In genomic region chr6:36126553-36127458, GRCh38 we compare ENCODE assay signal across 11 cellular contexts. TPM values are rescaled to one million over a fixed set of nuclear protein-coding genes. Genes with fewer than 3 reads are reported as not detected.
DNase-seq lines count a peak whose midpoint lies in the region; ATAC-seq and TF ChIP-seq lines count a peak whose summit lies in the region.
"Had no signal": no experiment of that assay in that cellular context is flagged by ENCODE, and none has a peak within 500 bp of the region (broad histone marks: within the 10 kb centered on the region; RNA-seq: fewer than 3 reads in every experiment).

No MANE protein-coding gene starts in this region.

- H3K4me1 ChIP-seq in upper lobe of right lung: peaks cover 43% of the 10 kb centered on the region

- no peaks in the 10 kb centered on the region for H3K27me3 ChIP-seq in upper lobe of right lung

- intact Hi-C loops in upper lobe of right lung (cut with DNase I): no loop called here

- H3K36me3 ChIP-seq in upper lobe of right lung: no peaks in the 10 kb centered on the region

- H3K36me3 Mint-ChIP-seq in T-helper 17 cell (ENCODE audit: low read depth): no peaks in the 10 kb centered on the region

- TF ChIP-seq CTCF in fibroblast of pulmonary artery (IDR thresholded peaks at IDR 0.05; ENCODE audit: low read length, missing control alignments) (no peak), upper lobe of right lung (IDR thresholded peaks at IDR 0.05) (no peak)

- peaks cover 46% of the 10 kb centered on the region for H3K4me1 Mint-ChIP-seq in T-helper 17 cell

- no peaks in the 10 kb centered on the region for H3K9me3 ChIP-seq in T-helper 17 cell (ENCODE audit: control insufficient read depth, low read length, poor library complexity, severe bottlenecking)
- H3K9me3 ChIP-seq in upper lobe of right lung: no peaks in the 10 kb centered on the region

- H3K27ac ChIP-seq in upper lobe of right lung: peak overlapping the region; percentile 43

- DNase-seq in stimulated activated CD4-positive, alpha-beta T cell treated with anti-CD3 and anti-CD28 coated beads, Interleukin-4, amount 100 ng/mL, for 24 hours: peak; percentile 23
- DNase-seq in stimulated activated CD4-positive, alpha-beta T cell treated with anti-CD3 and anti-CD28 coated beads, Interleukin-2, amount 100 ng/mL, for 24 hours: no peak
- no peak for DNase-seq in T-helper 17 cell
- peak; percentile 54 for DNase-seq in fibroblast of pulmonary artery (ENCODE audit: low read depth)
- DNase-seq in upper lobe of right lung: no peak
- DNase-seq in amniotic stem cell (lab: John Stamatoyannopoulos, UW): no peak
- DNase-seq: COR-L47, NCI-H1417 had no signal

- no peak overlapping the region for H3K4me3 ChIP-seq in fibroblast of pulmonary artery (replicated peaks; ENCODE audit: low read depth, low read length)
- H3K4me3 ChIP-seq in upper lobe of right lung: no peak overlapping the region

- H3K27me3 Mint-ChIP-seq in T-helper 17 cell: no peaks in the 10 kb centered on the region

- peak overlapping the region; percentile 82 for H3K4me3 Mint-ChIP-seq in T-helper 17 cell

- no peak for ATAC-seq in T-helper 17 cell
- ATAC-seq in upper lobe of right lung: no peak
- ATAC-seq in GM18517 (IDR thresholded peaks at IDR 0.05; ENCODE audit: unreplicated experiment): no peak
- ATAC-seq in HG02571 (IDR thresholded peaks at IDR 0.05; ENCODE audit: unreplicated experiment): no peak

- peak overlapping the region; percentile 67 for H3K27ac Mint-ChIP-seq in T-helper 17 cell
- H3K27ac Mint-ChIP-seq: progenitor cell of endocrine pancreas had no signal

RNA-seq across cellular contexts. Expression of gene MAPK13, which starts 3.5 kb away (rescaled TPM):
- total RNA-seq in T-helper 17 cell (10 to 100 TPM; 32.1 to 33.7 TPM), upper lobe of right lung (71.4 TPM)

Comparison
In these comparisons a context has a peak if more than half of its experiments do, and no peak if none do; other contexts are left out.
1. DNase-seq: peak in stimulated activated CD4-positive, alpha-beta T cell treated with anti-CD3 and anti-CD28 coated beads, Interleukin-4, amount 100 ng/mL, for 24 hours (single experiment) and fibroblast of pulmonary artery (single experiment); none in stimulated activated CD4-positive, alpha-beta T cell treated with anti-CD3 and anti-CD28 coated beads, Interleukin-2, amount 100 ng/mL, for 24 hours (0 of 2), T-helper 17 cell (0 of 3), upper lobe of right lung (single experiment) and amniotic stem cell (single experiment).